In genomic region chr6:17663203-17663602, GRCh38 we compare ENCODE assay signal across 24 cellular contexts.
"Had no signal": no experiment of that assay in that cellular context is flagged by ENCODE, and none has a peak within 500 bp of the region (broad histone marks: within the 10 kb centered on the region; RNA-seq: fewer than 3 reads in every experiment).

No MANE protein-coding gene starts in this region.

- FAIRE-seq: colon had no signal

- H3K27me3 ChIP-seq: brain microvascular endothelial cell, esophagus squamous epithelium, gastrocnemius medialis, neural progenitor cell, transverse colon, vagina had no signal

- H3K9me3 Mint-ChIP-seq: activated naive CD4-positive, alpha-beta T cell treated with anti-CD3 and anti-CD28 coated beads for 36 hours; neural progenitor cell; stimulated activated naive B cell treated with anti-CD40 and anti-IgM and Interleukin-4, amounts not matched to agents 10 μg/mL and 1 μg/mL and 100 μg/mL, for 72 hours; WTC11 had no signal

- H3K27ac Mint-ChIP-seq: activated CD4-positive, alpha-beta T cell treated with anti-CD3 and anti-CD28 coated beads for 36 hours; activated naive CD4-positive, alpha-beta T cell treated with anti-CD3 and anti-CD28 coated beads for 36 hours; neural progenitor cell; stimulated activated naive B cell treated with anti-CD40 and anti-IgM and Interleukin-4, amounts not matched to agents 10 μg/mL and 1 μg/mL and 100 μg/mL, for 72 hours had no signal

- H3K4me1 Mint-ChIP-seq: neural progenitor cell, WTC11 had no signal

- H3K4me3 ChIP-seq: esophagus squamous epithelium, gastrocnemius medialis, neural progenitor cell, smooth muscle cell, transverse colon, vagina had no signal

- H3K27me3 Mint-ChIP-seq: activated CD4-positive, alpha-beta T cell treated with anti-CD3 and anti-CD28 coated beads for 36 hours; stimulated activated naive B cell treated with anti-CD40 and anti-IgM and Interleukin-4, amounts not matched to agents 10 μg/mL and 1 μg/mL and 100 μg/mL, for 72 hours had no signal

- H3K9me3 ChIP-seq: esophagus squamous epithelium, gastrocnemius medialis, transverse colon, vagina had no signal

- H2AFZ ChIP-seq: neural progenitor cell had no signal

- H3K4me2 ChIP-seq: neural progenitor cell, smooth muscle cell had no signal

- H3K4me1 ChIP-seq: esophagus squamous epithelium, gastrocnemius medialis, neural progenitor cell, transverse colon, vagina had no signal

- H3K27ac ChIP-seq: brain microvascular endothelial cell, esophagus squamous epithelium, gastrocnemius medialis, transverse colon, vagina had no signal

- DNase-seq: activated CD4-positive, alpha-beta T cell treated with anti-CD3 and anti-CD28 coated beads for 36 hours; activated CD4-positive, alpha-beta T cell treated with anti-CD3 and anti-CD28 coated beads, Interleukin-2, amount 50 U/mL, for 4 hours; activated naive CD4-positive, alpha-beta T cell treated with anti-CD3 and anti-CD28 coated beads for 36 hours; activated T-cell treated with anti-CD3 and anti-CD28 coated beads, Interleukin-2, amount 50 U/mL, for 48 hours; aorta; brain microvascular endothelial cell; central memory CD4-positive, alpha-beta T cell; esophagus squamous epithelium; gastrocnemius medialis; hypothalamus; islet precursor cell; left colon; mesenchymal stem cell; stimulated activated CD4-positive, alpha-beta T cell treated with anti-CD3 and anti-CD28 coated beads, Interleukin-2, amount 100 ng/mL, for 48 hours; stimulated activated CD8-positive, alpha-beta memory T cell treated with anti-CD3 and anti-CD28 coated beads, Interleukin-4, amount 100 ng/mL, for 48 hours; stimulated activated naive B cell treated with anti-CD40 and anti-IgM and Interleukin-4, amounts not matched to agents 10 μg/mL and 1 μg/mL and 100 μg/mL, for 72 hours; SW 1271; transverse colon had no signal

- H3K9ac ChIP-seq: neural progenitor cell had no signal

- ATAC-seq: activated CD4-positive, alpha-beta T cell treated with anti-CD3 and anti-CD28 coated beads for 36 hours; gastrocnemius medialis; left colon; sciatic nerve; stimulated activated naive B cell treated with anti-CD40 and anti-IgM and Interleukin-4, amounts not matched to agents 10 μg/mL and 1 μg/mL and 100 μg/mL, for 72 hours; WTC11 had no signal

- H3K4me3 Mint-ChIP-seq: activated CD4-positive, alpha-beta T cell treated with anti-CD3 and anti-CD28 coated beads for 36 hours; activated naive CD4-positive, alpha-beta T cell treated with anti-CD3 and anti-CD28 coated beads for 36 hours; neural progenitor cell; stimulated activated naive B cell treated with anti-CD40 and anti-IgM and Interleukin-4, amounts not matched to agents 10 μg/mL and 1 μg/mL and 100 μg/mL, for 72 hours; WTC11 had no signal
